18 cellular contexts compared by ENCODE assay signal in the genomic region with DNA sequence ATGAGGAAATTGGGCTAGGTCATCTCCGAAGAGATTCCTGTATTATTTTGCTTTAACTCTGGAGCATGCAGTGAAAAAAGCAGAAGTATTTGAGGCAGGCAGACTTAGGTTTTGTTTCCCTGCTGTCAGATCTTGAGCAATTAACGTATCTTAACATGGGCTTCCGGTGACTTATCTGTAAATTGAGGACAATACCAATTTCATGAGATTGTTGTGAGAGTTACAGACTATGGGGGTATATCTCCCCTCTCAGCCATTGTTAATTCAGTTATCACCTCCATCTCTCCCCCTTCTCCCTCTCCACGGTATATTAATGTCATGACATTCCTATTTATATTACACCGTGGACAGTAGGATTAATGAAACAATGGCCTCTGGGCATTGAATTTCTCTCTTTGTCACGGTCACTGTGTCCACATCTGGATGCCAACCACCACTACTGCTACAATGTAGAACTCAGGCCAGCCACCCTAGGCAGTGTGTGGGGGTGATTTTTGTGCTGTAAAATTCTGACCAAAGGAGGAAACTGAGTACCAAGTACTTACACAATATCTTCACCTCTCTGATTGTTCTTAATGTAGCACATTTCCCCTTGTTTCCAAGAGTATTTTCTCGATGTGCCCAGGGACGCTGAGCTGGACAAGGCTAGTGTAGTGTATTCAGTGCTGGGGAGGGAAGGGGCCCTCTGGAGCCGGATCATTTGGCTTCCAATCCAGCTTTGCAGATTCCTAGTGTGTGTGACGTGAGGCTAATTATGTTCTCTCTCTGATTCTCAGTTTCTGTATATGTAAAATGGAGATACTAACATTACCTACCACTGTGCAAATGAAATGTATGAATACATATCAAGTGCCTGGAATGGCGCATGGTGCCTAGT.
A peak's percentile ranks its signal among the peaks of the same experiment; 100 is the strongest.
DNase-seq lines count a peak whose midpoint lies in the region; ATAC-seq and TF ChIP-seq lines count a peak whose summit lies in the region.
"Had no signal": no experiment of that assay in that cellular context is flagged by ENCODE, and none has a peak within 500 bp of the region (broad histone marks: within the 10 kb centered on the region; RNA-seq: fewer than 3 reads in every experiment).

No MANE protein-coding gene starts in this region.

- no peaks in the 10 kb centered on the region for H3K27me3 ChIP-seq in heart left ventricle
- H3K27me3 ChIP-seq: hepatocyte had no signal

- H3K4me1 Mint-ChIP-seq in activated CD8-positive, alpha-beta T cell treated with anti-CD3 and anti-CD28 coated beads for 36 hours (ENCODE audit: low read depth): no peaks in the 10 kb centered on the region

- no peak overlapping the region for H3K27ac Mint-ChIP-seq in activated CD8-positive, alpha-beta T cell treated with anti-CD3 and anti-CD28 coated beads for 36 hours
- H3K27ac Mint-ChIP-seq: CD8-positive, alpha-beta memory T cell had no signal

- peak overlapping the region in 7 of 12 donors; percentile 2 to 67 (median 35) for H3K27ac ChIP-seq in heart left ventricle
- H3K27ac ChIP-seq: hepatocyte, SK-N-MC had no signal

- H3K4me1 ChIP-seq in heart left ventricle: peaks cover 0 to 57% (median 9%) of the 10 kb centered on the region in 12 donors

- no peak for TF ChIP-seq CTCF in heart left ventricle (IDR thresholded peaks at IDR 0.05)
- no peak for TF ChIP-seq CTCF in activated CD8-positive, alpha-beta T cell treated with anti-CD3 and anti-CD28 coated beads for 36 hours (IDR thresholded peaks at IDR 0.05)

- intact Hi-C loops in heart left ventricle (cut with DNase I) (no loop called here), left cardiac atrium (cut with DNase I) (no loop called here), left ventricle myocardium superior (cut with micrococcal nuclease) (no loop called here), posterior vena cava (cut with DNase I) (no loop called here)
- intact Hi-C loops in activated CD8-positive, alpha-beta T cell treated with anti-CD3 and anti-CD28 coated beads for 36 hours (cut with micrococcal nuclease): no loop called here

- H3K36me3 Mint-ChIP-seq in activated CD8-positive, alpha-beta T cell treated with anti-CD3 and anti-CD28 coated beads for 36 hours (ENCODE audit: low read depth): no peaks in the 10 kb centered on the region
- H3K36me3 Mint-ChIP-seq: CD8-positive, alpha-beta memory T cell had no signal

- POLR2A ChIA-PET in activated CD8-positive, alpha-beta T cell treated with anti-CD3 and anti-CD28 coated beads for 36 hours (lab: Charles Lee): no interaction called here

- no peak for DNase-seq in heart left ventricle
- no peak for DNase-seq in left cardiac atrium
- peak; percentile 93 for DNase-seq in SKM-1 (lab: John Stamatoyannopoulos, UW; ENCODE audit: unreplicated experiment)
- no peak for DNase-seq in left ventricle myocardium superior
- no peak for DNase-seq in activated CD8-positive, alpha-beta T cell treated with anti-CD3 and anti-CD28 coated beads for 36 hours
- no peak for DNase-seq in NCI-H82 treated with DMSO at 0.1 percent for 48 hours (lab: John Stamatoyannopoulos, UW; ENCODE audit: unreplicated experiment)
- no peak for DNase-seq in posterior vena cava (ENCODE audit: low spot score)
- DNase-seq: activated CD4-positive, CD25-positive, alpha-beta regulatory T cell; activated naive CD4-positive, alpha-beta T cell; CD8-positive, alpha-beta memory T cell; cortex of kidney; left colon; naive B cell had no signal

- H3K36me3 ChIP-seq in heart left ventricle: no peaks in the 10 kb centered on the region

- peak; percentile 41 to 67 (median 54) for ATAC-seq in heart left ventricle
- no peak for ATAC-seq in left cardiac atrium
- ATAC-seq in left ventricle myocardium superior: peak; percentile 54
- ATAC-seq in GM21528 (IDR thresholded peaks at IDR 0.05; ENCODE audit: low FRiP score, unreplicated experiment): no peak
- ATAC-seq in activated CD8-positive, alpha-beta T cell treated with anti-CD3 and anti-CD28 coated beads for 36 hours: no peak
- ATAC-seq: esophagus mucosa, GM12878, left colon had no signal

- no peak for TF ChIP-seq POLR2A in heart left ventricle (IDR thresholded peaks at IDR 0.05)

- 42 to 49% (median 45%) methylated on average over 11 of the region's 11 CpGs for WGBS in heart left ventricle, 4 donors

- H3K27me3 Mint-ChIP-seq in activated CD8-positive, alpha-beta T cell treated with anti-CD3 and anti-CD28 coated beads for 36 hours: no peaks in the 10 kb centered on the region
- H3K27me3 Mint-ChIP-seq: CD8-positive, alpha-beta memory T cell; naive B cell had no signal

- CTCF ChIA-PET in activated CD8-positive, alpha-beta T cell treated with anti-CD3 and anti-CD28 coated beads for 36 hours (lab: Charles Lee): no interaction called here

- H3K9me3 ChIP-seq in heart left ventricle: no peaks in the 10 kb centered on the region

- H3K9me3 Mint-ChIP-seq in activated CD8-positive, alpha-beta T cell treated with anti-CD3 and anti-CD28 coated beads for 36 hours: no peaks in the 10 kb centered on the region
- H3K9me3 Mint-ChIP-seq: CD8-positive, alpha-beta memory T cell; naive B cell had no signal

- H3K4me3 Mint-ChIP-seq in activated CD8-positive, alpha-beta T cell treated with anti-CD3 and anti-CD28 coated beads for 36 hours: no peak overlapping the region
- H3K4me3 Mint-ChIP-seq: CD8-positive, alpha-beta memory T cell had no signal

- H3K4me3 ChIP-seq in heart left ventricle: no peak overlapping the region
- H3K4me3 ChIP-seq: GM12878, hepatocyte, SK-N-MC had no signal

Comparison
In these comparisons a context has a peak if more than half of its experiments do, and no peak if none do; other contexts are left out.
1. ATAC-seq: peak in heart left ventricle (4 of 4) and left ventricle myocardium superior (single experiment); none in left cardiac atrium (0 of 2), GM21528 (single experiment) and activated CD8-positive, alpha-beta T cell treated with anti-CD3 and anti-CD28 coated beads for 36 hours (single experiment).